1 cellular context compared by ENCODE assay signal in genomic region chr20:32898721-32899120, GRCh38.
TF ChIP-seq lines count a peak whose summit lies in the region.

No MANE protein-coding gene starts in this region.

TF ChIP-seq in GM23338, 12 proteins besides CTCF, POLR2A, EP300 and RAD21 (continued from another document):
- TF ChIP-seq POLR2AphosphoS5 (IDR thresholded peaks at IDR 0.05; ENCODE audit: low read depth) (no peak), ZNF331 (CRISPR knock-in tag; IDR thresholded peaks at IDR 0.05; ENCODE audit: low read depth) (no peak), JUNB (IDR thresholded peaks at IDR 0.05; ENCODE audit: unreplicated experiment) (no peak), NANOG (IDR thresholded peaks at IDR 0.05; ENCODE audit: borderline replicate concordance) (no peak), ZNF462 (CRISPR knock-in tag; IDR thresholded peaks at IDR 0.05) (no peak), STAT1 (IDR thresholded peaks at IDR 0.05; ENCODE audit: unreplicated experiment) (no peak), REST (IDR thresholded peaks at IDR 0.05; ENCODE audit: unreplicated experiment) (no peak), ZNF114 (CRISPR knock-in tag; IDR thresholded peaks at IDR 0.05) (no peak), CREB1 (CRISPR knock-in tag; IDR thresholded peaks at IDR 0.05; ENCODE audit: low read depth) (no peak), EZH2phosphoT487 (IDR thresholded peaks at IDR 0.05; ENCODE audit: unreplicated experiment) (no peak)
TF ChIP-seq in GM23338: peak in this region for 0.
